11 cellular contexts compared by ENCODE assay signal in the genomic region with DNA sequence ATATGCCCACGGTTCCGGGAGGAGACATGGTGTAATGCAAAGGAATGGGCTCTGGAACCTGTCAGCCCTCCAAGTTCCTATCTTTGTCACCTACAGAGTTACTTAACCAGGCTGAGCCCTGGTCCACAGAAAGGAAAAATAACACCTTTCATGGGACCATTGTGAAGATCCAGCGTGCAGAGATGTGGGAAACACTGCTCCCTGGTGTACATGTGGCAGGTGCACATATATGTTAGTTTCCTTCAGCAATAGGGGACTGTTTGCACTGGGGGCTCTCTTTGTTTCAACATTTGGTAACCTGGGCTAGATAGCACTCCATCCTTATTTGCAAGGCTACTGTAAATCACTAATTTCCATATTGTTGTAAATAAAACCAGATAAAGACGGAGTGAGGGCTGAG.
DNase-seq lines count a peak whose midpoint lies in the region; ATAC-seq lines count a peak whose summit lies in the region.
"Had no signal": no experiment of that assay in that cellular context is flagged by ENCODE, and none has a peak within 500 bp of the region (broad histone marks: within the 10 kb centered on the region; RNA-seq: fewer than 3 reads in every experiment).

No MANE protein-coding gene starts in this region.

- H3K27ac Mint-ChIP-seq in activated naive CD4-positive, alpha-beta T cell treated with anti-CD3 and anti-CD28 coated beads, Interleukin-2, amount 50 U/mL, for 72 hours = no peak overlapping the region
- H3K27ac Mint-ChIP-seq: activated CD4-positive, alpha-beta memory T cell treated with anti-CD3 and anti-CD28 coated beads, Interleukin-2, amount 10 ng/mL, durations not matched to agents 7 days and 5 days; immature natural killer cell had no signal

- H3K36me3 Mint-ChIP-seq in activated naive CD4-positive, alpha-beta T cell treated with anti-CD3 and anti-CD28 coated beads, Interleukin-2, amount 50 U/mL, for 72 hours = no peaks in the 10 kb centered on the region
- H3K36me3 Mint-ChIP-seq: immature natural killer cell had no signal

- no peaks in the 10 kb centered on the region for H3K9me3 Mint-ChIP-seq in activated naive CD4-positive, alpha-beta T cell treated with anti-CD3 and anti-CD28 coated beads, Interleukin-2, amount 50 U/mL, for 72 hours
- H3K9me3 Mint-ChIP-seq: activated CD4-positive, alpha-beta memory T cell treated with anti-CD3 and anti-CD28 coated beads, Interleukin-2, amount 10 ng/mL, durations not matched to agents 7 days and 5 days had no signal

- DNase-seq in DMS114 treated with DMSO at 0.1 percent for 48 hours (lab: John Stamatoyannopoulos, UW; ENCODE audit: unreplicated experiment) = peak; percentile 5
- DNase-seq in HK-2 (ENCODE audit: unreplicated experiment) = peak; percentile 17
- peak; percentile 64 for DNase-seq in SW480 (ENCODE audit: low spot score)
- DNase-seq in left lobe of liver (ENCODE audit: low spot score) = no peak
- DNase-seq in NOMO-1 treated with DMSO at 0.1 percent for 48 hours (lab: John Stamatoyannopoulos, UW; ENCODE audit: unreplicated experiment) = no peak
- DNase-seq in KG1 (lab: John Stamatoyannopoulos, UW) = no peak
- no peak for DNase-seq in activated naive CD4-positive, alpha-beta T cell treated with anti-CD3 and anti-CD28 coated beads, Interleukin-2, amount 50 U/mL, for 72 hours (ENCODE audit: low spot score in 2 of 2)
- DNase-seq: activated CD4-positive, alpha-beta memory T cell treated with anti-CD3 and anti-CD28 coated beads, Interleukin-2, amount 10 ng/mL, durations not matched to agents 7 days and 5 days; immature natural killer cell; NK-92 treated with Interleukin-12 subunit alpha and Interleukin-12 subunit beta, amount 100 ng/mL, for 24 hours had no signal

- ATAC-seq in left lobe of liver = peak; percentile 25
- ATAC-seq in esophagus mucosa = no peak
- ATAC-seq in activated naive CD4-positive, alpha-beta T cell treated with anti-CD3 and anti-CD28 coated beads, Interleukin-2, amount 50 U/mL, for 72 hours = no peak

Comparison
In these comparisons a context has a peak if more than half of its experiments do, and no peak if none do; other contexts are left out.
1. DNase-seq: peak in DMS114 treated with DMSO at 0.1 percent for 48 hours (single experiment), HK-2 (single experiment) and SW480 (single experiment); none in left lobe of liver (single experiment), NOMO-1 treated with DMSO at 0.1 percent for 48 hours (single experiment), KG1 (single experiment) and activated naive CD4-positive, alpha-beta T cell treated with anti-CD3 and anti-CD28 coated beads, Interleukin-2, amount 50 U/mL, for 72 hours (0 of 2).